8 cellular contexts compared by ENCODE assay signal in genomic region chr12:1606021-1606622, GRCh38. TPM values are rescaled to one million over a fixed set of nuclear protein-coding genes. Genes with fewer than 3 reads are reported as not detected.
DNase-seq lines count a peak whose midpoint lies in the region; ATAC-seq, FAIRE-seq and TF ChIP-seq lines count a peak whose summit lies in the region.

No MANE protein-coding gene starts in this region.

- 3 to 4% methylated on average over 12 of the region's 12 CpGs for WGBS in pancreas, 2 donors
- WGBS in aorta, 2 donors, result 4 to 5% methylated on average over 12 of the region's 12 CpGs

- POLR2A ChIA-PET in Panc1 (lab: Charles Lee), result interaction anchor here (0.7 kb wide), 1 partner anchor 159 kb away, joined by 3 read pairs; no protein-coding TSS in a partner anchor

- peak overlapping the region; percentile 92 for H3K4me2 ChIP-seq in BLaER1

- H3K4me1 ChIP-seq in BLaER1 (peaks cover 30% of the 10 kb centered on the region), Panc1 (ENCODE audit: control insufficient read depth, insufficient read depth, low read length) (peaks cover 29% of the 10 kb centered on the region), pancreas (peaks cover 28 to 32% (median 29%) of the 10 kb centered on the region in 3 donors), aorta (ENCODE audit: control insufficient read depth in 1 of 2, insufficient read depth in 2 of 2, low read length in 2 of 2) (peaks cover 0 to under 1% of the 10 kb centered on the region in 2 donors)

- in situ Hi-C loops in Panc1 (cut with HindIII; ENCODE audit: low pct_unique_long_range_greater_than_20kb, low sequenced_read_pairs), result no loop called here

- H4K20me1 ChIP-seq in BLaER1, result no peaks in the 10 kb centered on the region

- H3K9me3 ChIP-seq in BLaER1 (no peaks in the 10 kb centered on the region), Panc1 (ENCODE audit: control insufficient read depth, insufficient read depth, low read depth, low read length) (no peaks in the 10 kb centered on the region), pancreas (no peaks in the 10 kb centered on the region), aorta (ENCODE audit: control insufficient read depth, low read length) (no peaks in the 10 kb centered on the region)

- no TSS peak for BruUV-seq in Panc1 (replicated peaks; lab: Mats Ljungman, UMichigan)

- no peak overlapping the region for H3K27ac ChIP-seq in BLaER1
- peak overlapping the region; percentile 79 for H3K27ac ChIP-seq in Panc1 (ENCODE audit: low read length)
- peak overlapping the region; percentile 53 to 96 (median 83) for H3K27ac ChIP-seq in pancreas
- H3K27ac ChIP-seq in aorta (ENCODE audit: low read depth in 1 of 2, low read length in 2 of 2), result peak overlapping the region in 1 of 2 donors; percentile 83

- intact Hi-C loops in Panc1 (cut with micrococcal nuclease; ENCODE audit: unreplicated experiment) (no loop called here), head of caudate nucleus (cut with DNase I) (no loop called here), pancreas (cut with DNase I) (no loop called here), aorta (cut with DNase I) (loop anchor here in 1 of 2 donors (5.0 kb wide), 1 partner anchor 489 kb away; no protein-coding TSS in a partner anchor)

- DNase-seq in GM19240 (ENCODE audit: insufficient read length, low spot score) (peak; percentile 33), Panc1 (ENCODE audit: low read depth, low spot score) (peak; percentile 77), head of caudate nucleus (peak; percentile 58 to 94 (median 80)), pancreas (peak; percentile 85 to 98 (median 92)), aorta (peak; percentile 95 to 98)
- DNase-seq in activated naive CD4-positive, alpha-beta T cell treated with Interleukin-2 at 50 U/mL for 16 hours, result peak; percentile 78

- no peak for TF ChIP-seq CTCF in Panc1 (IDR thresholded peaks at IDR 0.05)
- no peak for TF ChIP-seq CTCF in pancreas (IDR thresholded peaks at IDR 0.05)

- H3K9ac ChIP-seq in BLaER1, result peak overlapping the region; percentile 43; the same call in 1 of the 2 replicates

- FAIRE-seq in pancreas (lab: Jason Lieb, UNC), result no peak

- H3K36me3 ChIP-seq in BLaER1 (no peaks in the 10 kb centered on the region), Panc1 (ENCODE audit: control insufficient read depth, insufficient read depth, low read length) (no peaks in the 10 kb centered on the region), pancreas (no peaks in the 10 kb centered on the region), aorta (ENCODE audit: control insufficient read depth in 1 of 2, insufficient read depth in 2 of 2, low read length in 1 of 2) (no peaks in the 10 kb centered on the region)

- CTCF ChIA-PET in Panc1 (lab: Charles Lee), result no interaction called here

- peak overlapping the region; percentile 61; the same call in 1 of the 2 replicates for H3K4me3 ChIP-seq in BLaER1
- peak overlapping the region; percentile 32 to 67 for H3K4me3 ChIP-seq in Panc1 (ENCODE audit: low read depth in 2 of 2, low read length in 2 of 2)
- peak overlapping the region in 3 of 4 donors; percentile 19 to 49 (median 33) for H3K4me3 ChIP-seq in pancreas
- H3K4me3 ChIP-seq in aorta (ENCODE audit: low read length in 2 of 2), result peak overlapping the region; percentile 31 to 35

- H3K27me3 ChIP-seq in BLaER1 (no peaks in the 10 kb centered on the region), Panc1 (ENCODE audit: control insufficient read depth, insufficient read depth, low read length) (no peaks in the 10 kb centered on the region), pancreas (no peaks in the 10 kb centered on the region), aorta (ENCODE audit: control insufficient read depth in 1 of 2, insufficient read depth in 2 of 2, low read length in 1 of 2) (no peaks in the 10 kb centered on the region)

- peak; percentile 60 for ATAC-seq in HG03571 (IDR thresholded peaks at IDR 0.05; ENCODE audit: unreplicated experiment)
- ATAC-seq in Panc1, result peak; percentile 81
- ATAC-seq in pancreas, result peak; percentile 66 to 84 (median 76)
- peak; percentile 82 for ATAC-seq in aorta (ENCODE audit: low FRiP score)

RNA-seq across cellular contexts. Expression of gene FBXL14, which starts 11.7 kb away (rescaled TPM):
- total RNA-seq in Panc1 (2021; ENCODE audit: unreplicated experiment) (15.1 TPM), pancreas (10 to 100 TPM in 3 of 6 donors, 1 to 10 TPM in 3; 8.1 to 14.2 (median 9.6) TPM), aorta (10 to 100 TPM in 1 of 2 donors, 1 to 10 TPM in 1; 8.0 to 13.2 TPM)
- polyA plus RNA-seq in Panc1 (2012; ENCODE audit: insufficient read length), result 17.2 TPM
- polyA plus RNA-seq in pancreas (1 to 10 TPM; 3.2 to 5.0 TPM), aorta (1 to 10 TPM; 2.8 to 7.1 TPM)

RNA-seq across cellular contexts. Expression of gene WNT5B, which starts 22.9 kb away (rescaled TPM):
- total RNA-seq in Panc1 (2021; ENCODE audit: unreplicated experiment) (36.9 TPM), pancreas (1 to 10 TPM in 2 of 6 donors, under 1 TPM in 4; 0.72 to 2.8 (median 0.92) TPM), aorta (10 to 100 TPM in 1 of 2 donors, 1 to 10 TPM in 1; 4.2 to 11.2 TPM)
- 34.8 TPM for polyA plus RNA-seq in Panc1 (2012; ENCODE audit: insufficient read length)
- polyA plus RNA-seq in pancreas (under 1 TPM; 0.72 to 0.85 TPM), aorta (1 to 10 TPM in 1 of 2 donors, under 1 TPM in 1; 0.88 to 1.3 TPM)

Comparison
In these comparisons a context has a peak if more than half of its experiments do, and no peak if none do; other contexts are left out.
1. DNase-seq: peak in every context shown above with its lines; median percentile 96 in aorta; 92 in pancreas; 80 in head of caudate nucleus; 78 in activated naive CD4-positive, alpha-beta T cell treated with Interleukin-2 at 50 U/mL for 16 hours; 77 in Panc1; 33 in GM19240.